24 cellular contexts compared by ENCODE assay signal in the genomic region with DNA sequence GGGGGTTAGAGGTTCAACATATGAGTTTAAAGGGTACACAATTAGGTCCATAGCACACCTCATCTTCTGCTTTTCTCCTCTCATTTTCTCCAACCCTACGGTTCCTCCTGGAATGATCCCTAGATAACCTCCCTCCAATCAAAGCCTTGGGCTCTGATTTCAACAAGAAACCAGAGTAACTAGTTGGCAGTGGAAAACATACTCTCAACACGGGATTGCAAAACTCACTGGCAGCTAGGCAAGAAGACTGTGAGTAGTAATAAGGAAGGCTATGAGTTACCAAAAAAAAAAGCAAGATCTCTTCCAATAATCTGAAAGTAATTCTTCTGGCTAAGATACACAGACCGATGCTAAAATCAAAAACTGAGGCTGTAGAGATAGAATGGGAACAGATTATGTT. TPM values are rescaled to one million over a fixed set of nuclear protein-coding genes. Genes with fewer than 3 reads are reported as not detected.
DNase-seq lines count a peak whose midpoint lies in the region; FAIRE-seq lines count a peak whose summit lies in the region.
"Had no signal": no experiment of that assay in that cellular context is flagged by ENCODE, and none has a peak within 500 bp of the region (broad histone marks: within the 10 kb centered on the region; RNA-seq: fewer than 3 reads in every experiment).

No MANE protein-coding gene starts in this region.

- H3F3A ChIP-seq in GM23248 (ENCODE audit: insufficient read depth), result no peaks in the 10 kb centered on the region

- H3K4me3 Mint-ChIP-seq in CD8-positive, alpha-beta memory T cell, result no peak overlapping the region
- H3K4me3 Mint-ChIP-seq: activated T-cell treated with anti-CD3 and anti-CD28 coated beads, Interleukin-2, amount 50 U/mL, for 24 hours; HFFc6; immature natural killer cell had no signal

- peak overlapping the region; percentile 10; the same call in 1 of the 2 replicates for H2AFZ ChIP-seq in GM23248

- in situ Hi-C loops in GM23248 (cut with MboI), result no loop called here

- no peak overlapping the region for H3K27ac Mint-ChIP-seq in CD8-positive, alpha-beta memory T cell
- H3K27ac Mint-ChIP-seq: activated T-cell treated with anti-CD3 and anti-CD28 coated beads, Interleukin-2, amount 50 U/mL, for 24 hours; HFFc6; immature natural killer cell had no signal

- CTCF ChIA-PET in CD8-positive, alpha-beta memory T cell (lab: Charles Lee), result no interaction called here

- no peaks in the 10 kb centered on the region for H3K4me1 Mint-ChIP-seq in CD8-positive, alpha-beta memory T cell
- H3K4me1 Mint-ChIP-seq: immature natural killer cell had no signal

- no peak overlapping the region for H3K4me2 ChIP-seq in GM23248 (ENCODE audit: unreplicated experiment)

- H3K27me3 Mint-ChIP-seq in CD8-positive, alpha-beta memory T cell, result no peaks in the 10 kb centered on the region
- H3K27me3 Mint-ChIP-seq: activated T-cell treated with anti-CD3 and anti-CD28 coated beads, Interleukin-2, amount 50 U/mL, for 24 hours had no signal

- peaks cover 1% of the 10 kb centered on the region for H3K4me1 ChIP-seq in GM23248 (ENCODE audit: insufficient read depth)
- no peaks in the 10 kb centered on the region for H3K4me1 ChIP-seq in CD8-positive, alpha-beta memory T cell (ENCODE audit: insufficient read depth, low read length)
- H3K4me1 ChIP-seq: foreskin keratinocyte had no signal

- no peaks in the 10 kb centered on the region for H4K20me1 ChIP-seq in GM23248 (ENCODE audit: insufficient read depth)

- no peak overlapping the region for H3K27ac ChIP-seq in GM23248
- no peak overlapping the region for H3K27ac ChIP-seq in CD8-positive, alpha-beta memory T cell (ENCODE audit: low read depth, low read length)
- H3K27ac ChIP-seq: C4-2B, foreskin keratinocyte, neutrophil had no signal

- H3K36me3 Mint-ChIP-seq in CD8-positive, alpha-beta memory T cell, result no peaks in the 10 kb centered on the region
- H3K36me3 Mint-ChIP-seq: immature natural killer cell had no signal

- H3K79me2 ChIP-seq in GM23248 (ENCODE audit: insufficient read depth), result no peaks in the 10 kb centered on the region

- H3K36me3 ChIP-seq in GM23248 (ENCODE audit: low read depth), result no peaks in the 10 kb centered on the region
- no peaks in the 10 kb centered on the region for H3K36me3 ChIP-seq in CD8-positive, alpha-beta memory T cell (ENCODE audit: insufficient read depth, low read length)
- H3K36me3 ChIP-seq: neutrophil had no signal

- no peak overlapping the region for H3K9ac ChIP-seq in GM23248

- DNase-seq in AG08395 (ENCODE audit: low spot score), result peak; percentile 45
- peak; percentile 64 for DNase-seq in GM23248
- peak; percentile 65 for DNase-seq in fibroblast of the conjunctiva (ENCODE audit: low read depth)
- peak; percentile 10 for DNase-seq in mucosa of gallbladder (ENCODE audit: low spot score)
- no peak for DNase-seq in activated gamma-delta T cell (lab: John Stamatoyannopoulos, UW)
- DNase-seq in CD8-positive, alpha-beta memory T cell, result no peak
- no peak for DNase-seq in frontal cortex (ENCODE audit: low spot score in 2 of 2)
- DNase-seq in kidney tubule cell (ENCODE audit: low spot score), result no peak
- DNase-seq: activated CD4-positive, alpha-beta T cell treated with anti-CD3 and anti-CD28 coated beads for 4 hours; activated naive CD4-positive, alpha-beta T cell treated with anti-CD3 and anti-CD28 coated beads, Interleukin-2, amount 50 U/mL, for 16 hours; activated T-cell treated with anti-CD3 and anti-CD28 coated beads, Interleukin-2, amount 50 U/mL, for 24 hours; Calu3; caudate nucleus; foreskin keratinocyte; HFFc6; hippocampal formation; immature natural killer cell; NCI-H1417; NCI-H2081 treated with DMSO at 0.1 percent for 48 hours; substantia nigra had no signal

- 6 to 14% methylated on average over 3 of the region's 3 CpGs for WGBS in GM23248 (ENCODE audit: low coverage in 1 of 2, low lambda C conversion rate in 2 of 2, missing lambda C conversion rate in 2 of 2), 2 experiments

- FAIRE-seq in frontal cortex (lab: Jason Lieb, UNC), result no peak
- FAIRE-seq: A204.1 had no signal

- POLR2A ChIA-PET in CD8-positive, alpha-beta memory T cell (lab: Charles Lee), result no interaction called here

- H3K4me3 ChIP-seq in GM23248, result no peak overlapping the region
- no peak overlapping the region for H3K4me3 ChIP-seq in CD8-positive, alpha-beta memory T cell (ENCODE audit: low read length)

- no peaks in the 10 kb centered on the region for H3K9me2 ChIP-seq in GM23248 (ENCODE audit: insufficient read depth)

- no peaks in the 10 kb centered on the region for H3K27me3 ChIP-seq in GM23248 (replicated peaks; ENCODE audit: insufficient read depth)
- no peaks in the 10 kb centered on the region for H3K27me3 ChIP-seq in CD8-positive, alpha-beta memory T cell (ENCODE audit: insufficient read depth, low read length, poor library complexity, severe bottlenecking)
- H3K27me3 ChIP-seq: foreskin keratinocyte, neutrophil had no signal

- no peaks in the 10 kb centered on the region for H3K9me3 Mint-ChIP-seq in CD8-positive, alpha-beta memory T cell
- H3K9me3 Mint-ChIP-seq: HFFc6 had no signal

- H3K9me3 ChIP-seq in GM23248 (ENCODE audit: low read depth), result no peaks in the 10 kb centered on the region
- no peaks in the 10 kb centered on the region for H3K9me3 ChIP-seq in CD8-positive, alpha-beta memory T cell (ENCODE audit: low read length)
- H3K9me3 ChIP-seq: neutrophil had no signal

RNA-seq across cellular contexts. Expression of a gene that starts 28.5 kb away (rescaled TPM):
- total RNA-seq in GM23248 (2014; rRNA removed; shearing (Covaris generic)), result 0.89 and 3.2 TPM in 2 replicates
- 0.56 and 1.7 TPM in 2 replicates for polyA plus RNA-seq in GM23248 (2016; fragmentation: Nextera tagmentation; extraction: Ambion mirVana)
- total RNA-seq in mucosa of gallbladder, result 9.4 TPM
- 1 to 10 TPM in 1 of 2 experiments, under 1 TPM in 1; 0.75 to 1.1 TPM for total RNA-seq in CD8-positive, alpha-beta memory T cell
- 4.7 TPM for polyA plus RNA-seq in CD8-positive, alpha-beta memory T cell
- 12.2 TPM for total RNA-seq in frontal cortex
- total RNA-seq: foreskin keratinocyte, HT-29 had no signal

RNA-seq across cellular contexts. Expression of a gene that starts 54.5 kb away (rescaled TPM):
- 111 and 112 TPM in 2 replicates for total RNA-seq in GM23248 (2014; rRNA removed; shearing (Covaris generic))
- polyA plus RNA-seq in GM23248 (2016; fragmentation: Nextera tagmentation; extraction: Ambion mirVana), result 70.4 and 73.0 TPM in 2 replicates
- total RNA-seq in mucosa of gallbladder (28.5 TPM), frontal cortex (56.7 TPM)
- total RNA-seq in CD8-positive, alpha-beta memory T cell, result 10 to 100 TPM; 39.6 to 46.6 TPM
- polyA plus RNA-seq in CD8-positive, alpha-beta memory T cell, result 27.3 TPM

Comparison
In these comparisons a context has a peak if more than half of its experiments do, and no peak if none do; other contexts are left out.
1. DNase-seq: peak in AG08395 (single experiment), GM23248 (single experiment), fibroblast of the conjunctiva (single experiment) and mucosa of gallbladder (single experiment); none in activated gamma-delta T cell (single experiment), CD8-positive, alpha-beta memory T cell (0 of 5), frontal cortex (0 of 2) and kidney tubule cell (single experiment).